22 cellular contexts compared by ENCODE assay signal in the genomic region with DNA sequence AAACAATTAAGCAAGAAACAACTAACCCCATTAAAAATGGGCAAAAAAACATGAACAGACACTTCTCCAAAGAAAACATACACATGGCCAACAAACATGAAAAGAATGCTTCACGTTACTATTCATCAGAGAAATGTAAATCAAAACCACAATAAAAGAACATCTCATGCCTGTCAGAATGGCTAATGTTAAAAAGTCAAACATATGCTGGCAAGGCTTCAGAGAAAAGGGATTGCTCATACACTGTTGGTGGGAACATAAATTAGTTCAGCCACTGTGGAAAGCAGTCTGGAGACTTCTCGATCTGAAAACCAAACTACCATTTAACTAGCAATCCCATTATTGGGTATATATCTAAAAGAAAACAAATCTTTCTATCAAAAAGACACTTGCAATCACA.
DNase-seq lines count a peak whose midpoint lies in the region; ATAC-seq and TF ChIP-seq lines count a peak whose summit lies in the region.
"Had no signal": no experiment of that assay in that cellular context is flagged by ENCODE, and none has a peak within 500 bp of the region (broad histone marks: within the 10 kb centered on the region; RNA-seq: fewer than 3 reads in every experiment).

No MANE protein-coding gene starts in this region.

- H3K9me3 ChIP-seq in GM23248 (ENCODE audit: low read depth) (no peaks in the 10 kb centered on the region), suprapubic skin (peaks cover 3% of the 10 kb centered on the region)

- H3K79me2 ChIP-seq in GM23248 (ENCODE audit: insufficient read depth) = no peaks in the 10 kb centered on the region

- H3K9ac ChIP-seq in GM23248 = no peak overlapping the region

- DNase-seq in GM23248 (peak; percentile 3), RKO (ENCODE audit: low spot score) (peak; percentile 9), fibroblast of gingiva (ENCODE audit: low read depth) (peak; percentile 11), skeletal muscle cell (ENCODE audit: low read depth) (peak; percentile 64), suprapubic skin (ENCODE audit: low spot score in 2 of 2) (no peak)
- no peak for DNase-seq in stimulated activated effector memory CD8-positive, alpha-beta T cell treated with anti-CD3 and anti-CD28 coated beads, Interleukin-12 subunit alpha, Interleukin-12 subunit beta, amount 100 ng/mL, for 72 hours (ENCODE audit: low spot score in 2 of 2)
- DNase-seq: activated CD4-positive, alpha-beta T cell treated with anti-CD3 and anti-CD28 coated beads for 4 hours; activated CD8-positive, alpha-beta memory T cell treated with anti-CD3 and anti-CD28 coated beads, Interleukin-2, amount 50 U/mL, for 4 hours; activated gamma-delta T cell; AML-193; COR-L47; H9; Kasumi-1; NCI-H1436; NCI-H2171; NCI-H82; nucleus accumbens; right cardiac atrium; stimulated activated naive CD8-positive, alpha-beta T cell treated with anti-CD3 and anti-CD28 coated beads, Interleukin-15, Interleukin-2, amounts not matched to agents 100 U/mL and 50 U/mL, for 24 hours; upper lobe of left lung had no signal

- H3K4me3 Mint-ChIP-seq in stimulated activated effector memory CD8-positive, alpha-beta T cell treated with anti-CD3 and anti-CD28 coated beads, Interleukin-12 subunit alpha, Interleukin-12 subunit beta, amount 100 ng/mL, for 72 hours = no peak overlapping the region
- H3K4me3 Mint-ChIP-seq: H9 had no signal

- no peaks in the 10 kb centered on the region for H3K36me3 Mint-ChIP-seq in stimulated activated effector memory CD8-positive, alpha-beta T cell treated with anti-CD3 and anti-CD28 coated beads, Interleukin-12 subunit alpha, Interleukin-12 subunit beta, amount 100 ng/mL, for 72 hours

- H3K27ac ChIP-seq in GM23248 (no peak overlapping the region), suprapubic skin (no peak overlapping the region)
- H3K27ac ChIP-seq: upper lobe of left lung had no signal

- WGBS in GM23248 (ENCODE audit: low coverage in 1 of 2, low lambda C conversion rate in 2 of 2, missing lambda C conversion rate in 2 of 2), 2 experiments = 17 to 22% methylated on average over 2 of the region's 2 CpGs
- 39% methylated on average over 2 of the region's 2 CpGs for WGBS in suprapubic skin

- H3K4me3 ChIP-seq in GM23248 (no peak overlapping the region), skeletal muscle cell (ENCODE audit: low read depth, low read length) (no peak overlapping the region), suprapubic skin (no peak overlapping the region)
- H3K4me3 ChIP-seq: upper lobe of left lung had no signal

- in situ Hi-C loops in GM23248 (cut with MboI) = no loop called here

- no peak for TF ChIP-seq POLR2A in suprapubic skin (IDR thresholded peaks at IDR 0.05)

- H3K4me1 Mint-ChIP-seq in stimulated activated effector memory CD8-positive, alpha-beta T cell treated with anti-CD3 and anti-CD28 coated beads, Interleukin-12 subunit alpha, Interleukin-12 subunit beta, amount 100 ng/mL, for 72 hours = no peaks in the 10 kb centered on the region
- H3K4me1 Mint-ChIP-seq: H9 had no signal

- H2AFZ ChIP-seq in GM23248 = no peak overlapping the region

- no peak overlapping the region for H3K27ac Mint-ChIP-seq in stimulated activated effector memory CD8-positive, alpha-beta T cell treated with anti-CD3 and anti-CD28 coated beads, Interleukin-12 subunit alpha, Interleukin-12 subunit beta, amount 100 ng/mL, for 72 hours
- H3K27ac Mint-ChIP-seq: H9 had no signal

- H4K20me1 ChIP-seq in GM23248 (ENCODE audit: insufficient read depth) = no peaks in the 10 kb centered on the region

- H3K9me3 Mint-ChIP-seq in stimulated activated effector memory CD8-positive, alpha-beta T cell treated with anti-CD3 and anti-CD28 coated beads, Interleukin-12 subunit alpha, Interleukin-12 subunit beta, amount 100 ng/mL, for 72 hours = peaks cover 9% of the 10 kb centered on the region

- ATAC-seq in GM19351 (IDR thresholded peaks at IDR 0.05; ENCODE audit: unreplicated experiment) = no peak
- ATAC-seq in stimulated activated effector memory CD8-positive, alpha-beta T cell treated with anti-CD3 and anti-CD28 coated beads, Interleukin-12 subunit alpha, Interleukin-12 subunit beta, amount 100 ng/mL, for 72 hours = no peak
- ATAC-seq: right cardiac atrium; SK-N-SH treated with all-trans-retinoic acid at 6 μM for 48 hours; stimulated activated naive CD8-positive, alpha-beta T cell treated with anti-CD3 and anti-CD28 coated beads, Interleukin-15, Interleukin-2, amounts not matched to agents 100 U/mL and 50 U/mL, for 24 hours had no signal

- no peak overlapping the region for H3K4me2 ChIP-seq in GM23248 (ENCODE audit: unreplicated experiment)

- TF ChIP-seq EP300 in suprapubic skin (IDR thresholded peaks at IDR 0.05) = no peak

- no peak for TF ChIP-seq CTCF in suprapubic skin (IDR thresholded peaks at IDR 0.05)

- H3K27me3 ChIP-seq in GM23248 (replicated peaks; ENCODE audit: insufficient read depth) (no peaks in the 10 kb centered on the region), suprapubic skin (no peaks in the 10 kb centered on the region)
- H3K27me3 ChIP-seq: upper lobe of left lung had no signal

- no peaks in the 10 kb centered on the region for H3F3A ChIP-seq in GM23248 (ENCODE audit: insufficient read depth)

- H3K36me3 ChIP-seq in GM23248 (ENCODE audit: low read depth) (no peaks in the 10 kb centered on the region), suprapubic skin (no peaks in the 10 kb centered on the region)
- H3K36me3 ChIP-seq: upper lobe of left lung had no signal

- no peaks in the 10 kb centered on the region; the same call in 1 of the 2 replicates for H3K9me2 ChIP-seq in GM23248 (ENCODE audit: insufficient read depth)

- H3K4me1 ChIP-seq in GM23248 (ENCODE audit: insufficient read depth) (no peaks in the 10 kb centered on the region), suprapubic skin (no peaks in the 10 kb centered on the region)
- H3K4me1 ChIP-seq: upper lobe of left lung had no signal

Comparison
In these comparisons a context has a peak if more than half of its experiments do, and no peak if none do; other contexts are left out.
1. DNase-seq: peak in GM23248 (single experiment), RKO (single experiment), fibroblast of gingiva (single experiment) and skeletal muscle cell (single experiment); none in suprapubic skin (0 of 2) and stimulated activated effector memory CD8-positive, alpha-beta T cell treated with anti-CD3 and anti-CD28 coated beads, Interleukin-12 subunit alpha, Interleukin-12 subunit beta, amount 100 ng/mL, for 72 hours (0 of 2).